Comparison of ENCODE assay signal across 16 cellular contexts in the genomic region with DNA sequence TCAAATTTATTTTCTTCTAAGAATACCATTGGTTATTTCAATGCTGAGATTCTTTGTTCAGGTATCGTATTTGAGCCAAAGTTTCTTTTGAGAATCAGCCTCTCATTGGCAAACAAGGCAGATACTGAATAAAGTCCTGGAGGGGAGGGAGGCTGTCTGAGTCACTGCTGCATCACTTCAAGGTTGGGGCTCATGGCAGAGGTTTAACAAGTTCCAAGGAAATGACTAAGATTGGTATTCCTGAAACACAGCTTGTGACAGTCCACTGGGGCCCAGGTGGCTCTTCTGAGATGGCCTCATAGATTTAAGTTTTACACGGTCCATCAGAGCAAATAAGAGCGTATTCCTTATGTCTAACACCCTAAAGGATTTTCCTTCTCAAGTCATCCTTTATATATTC.
DNase-seq lines count a peak whose midpoint lies in the region; ATAC-seq and TF ChIP-seq lines count a peak whose summit lies in the region.
"Had no signal": no experiment of that assay in that cellular context is flagged by ENCODE, and none has a peak within 500 bp of the region (broad histone marks: within the 10 kb centered on the region; RNA-seq: fewer than 3 reads in every experiment).

No MANE protein-coding gene starts in this region.

- H3K27me3 Mint-ChIP-seq in naive thymus-derived CD4-positive, alpha-beta T cell = no peaks in the 10 kb centered on the region
- no peaks in the 10 kb centered on the region for H3K27me3 Mint-ChIP-seq in progenitor cell of endocrine pancreas

- no peaks in the 10 kb centered on the region for H3K9me3 ChIP-seq in naive thymus-derived CD4-positive, alpha-beta T cell (ENCODE audit: control insufficient read depth in 2 of 3, low read length in 3 of 3)

- H3K36me3 ChIP-seq in naive thymus-derived CD4-positive, alpha-beta T cell (ENCODE audit: control insufficient read depth in 2 of 3, insufficient read depth in 3 of 3, low read length in 3 of 3) = no peaks in the 10 kb centered on the region

- POLR2A ChIA-PET in naive thymus-derived CD4-positive, alpha-beta T cell (lab: Charles Lee) = no interaction called here

- H3K4me3 Mint-ChIP-seq in naive thymus-derived CD4-positive, alpha-beta T cell = no peak overlapping the region
- H3K4me3 Mint-ChIP-seq in progenitor cell of endocrine pancreas (ENCODE audit: low read depth) = no peak overlapping the region
- H3K4me3 Mint-ChIP-seq: type B pancreatic cell had no signal

- H3K27me3 ChIP-seq in naive thymus-derived CD4-positive, alpha-beta T cell (ENCODE audit: control insufficient read depth in 2 of 2, insufficient read depth in 2 of 2, low read length in 2 of 2) = no peaks in the 10 kb centered on the region

- H3K4me1 Mint-ChIP-seq in naive thymus-derived CD4-positive, alpha-beta T cell = no peaks in the 10 kb centered on the region
- H3K4me1 Mint-ChIP-seq in progenitor cell of endocrine pancreas (ENCODE audit: low read depth) = no peaks in the 10 kb centered on the region

- no peak overlapping the region for H3K27ac Mint-ChIP-seq in naive thymus-derived CD4-positive, alpha-beta T cell
- no peak overlapping the region for H3K27ac Mint-ChIP-seq in progenitor cell of endocrine pancreas
- H3K27ac Mint-ChIP-seq: type B pancreatic cell had no signal

- CTCF ChIA-PET in naive thymus-derived CD4-positive, alpha-beta T cell (lab: Charles Lee) = no interaction called here

- H3K4me3 ChIP-seq in HFF-Myc (replicated peaks; ENCODE audit: low read depth, low read length) = no peak overlapping the region
- no peak overlapping the region for H3K4me3 ChIP-seq in foreskin fibroblast (ENCODE audit: low read depth in 1 of 2, low read length in 2 of 2)
- no peak overlapping the region for H3K4me3 ChIP-seq in naive thymus-derived CD4-positive, alpha-beta T cell (ENCODE audit: low read length)

- no peak for ATAC-seq in naive thymus-derived CD4-positive, alpha-beta T cell
- no peak for ATAC-seq in left ventricle myocardium superior
- no peak for ATAC-seq in GM21515 (IDR thresholded peaks at IDR 0.05; ENCODE audit: unreplicated experiment)
- ATAC-seq: left lobe of liver had no signal

- TF ChIP-seq CTCF in HFF-Myc (IDR thresholded peaks at IDR 0.05; ENCODE audit: low read depth, low read length, missing control alignments) = no peak
- TF ChIP-seq CTCF in foreskin fibroblast (IDR thresholded peaks at IDR 0.05; ENCODE audit: low read depth, low read length) = no peak
- no peak for TF ChIP-seq CTCF in progenitor cell of endocrine pancreas (IDR thresholded peaks at IDR 0.05; ENCODE audit: unreplicated experiment)

- H3K4me1 ChIP-seq in naive thymus-derived CD4-positive, alpha-beta T cell (ENCODE audit: control insufficient read depth in 2 of 2, insufficient read depth in 2 of 2, low read length in 2 of 2) = no peaks in the 10 kb centered on the region

- DNase-seq in 8988T = peak; percentile 30
- DNase-seq in HFF-Myc (ENCODE audit: extremely low read depth, low read depth) = peak; percentile 53
- peak; percentile 47 for DNase-seq in T1000 (lab: John Stamatoyannopoulos, UW)
- peak; percentile 62 to 88 for DNase-seq in foreskin fibroblast
- no peak for DNase-seq in naive thymus-derived CD4-positive, alpha-beta T cell
- no peak for DNase-seq in left ventricle myocardium superior
- no peak for DNase-seq in progenitor cell of endocrine pancreas (ENCODE audit: low spot score, unreplicated experiment)
- DNase-seq: activated CD4-positive, alpha-beta T cell treated with anti-CD3 and anti-CD28 coated beads, Interleukin-2, amount 50 U/mL, for 1 hour; activated gamma-delta T cell treated with Interleukin-2 at 50 U/mL for 16 hours; cerebellar nuclear complex; DMS79 treated with DMSO at 0.1 percent for 48 hours; MV-4-11; NCI-H774 had no signal

- no peak overlapping the region for H3K27ac ChIP-seq in naive thymus-derived CD4-positive, alpha-beta T cell (ENCODE audit: low read depth, low read length)

- H3K9me3 Mint-ChIP-seq in naive thymus-derived CD4-positive, alpha-beta T cell = peaks cover 0 to 11% (median 0%) of the 10 kb centered on the region in 11 donors
- no peaks in the 10 kb centered on the region for H3K9me3 Mint-ChIP-seq in progenitor cell of endocrine pancreas (ENCODE audit: low read depth)
- H3K9me3 Mint-ChIP-seq: type B pancreatic cell had no signal

- H3K36me3 Mint-ChIP-seq in naive thymus-derived CD4-positive, alpha-beta T cell = no peaks in the 10 kb centered on the region
- H3K36me3 Mint-ChIP-seq in progenitor cell of endocrine pancreas (ENCODE audit: insufficient read depth) = no peaks in the 10 kb centered on the region
- H3K36me3 Mint-ChIP-seq: type B pancreatic cell had no signal

- intact Hi-C loops in naive thymus-derived CD4-positive, alpha-beta T cell (cut with micrococcal nuclease) = loop anchor here in 1 of 2 donors (10.0 kb wide), 1 partner anchor 1498 kb away; no protein-coding TSS in a partner anchor
- intact Hi-C loops in left ventricle myocardium superior (cut with micrococcal nuclease) = no loop called here

Comparison
In these comparisons a context has a peak if more than half of its experiments do, and no peak if none do; other contexts are left out.
1. DNase-seq: peak in 8988T (single experiment), HFF-Myc (single experiment), T1000 (single experiment) and foreskin fibroblast (2 of 2); none in naive thymus-derived CD4-positive, alpha-beta T cell (0 of 9), left ventricle myocardium superior (single experiment) and progenitor cell of endocrine pancreas (single experiment).